17 cellular contexts compared by ENCODE assay signal in the genomic region with DNA sequence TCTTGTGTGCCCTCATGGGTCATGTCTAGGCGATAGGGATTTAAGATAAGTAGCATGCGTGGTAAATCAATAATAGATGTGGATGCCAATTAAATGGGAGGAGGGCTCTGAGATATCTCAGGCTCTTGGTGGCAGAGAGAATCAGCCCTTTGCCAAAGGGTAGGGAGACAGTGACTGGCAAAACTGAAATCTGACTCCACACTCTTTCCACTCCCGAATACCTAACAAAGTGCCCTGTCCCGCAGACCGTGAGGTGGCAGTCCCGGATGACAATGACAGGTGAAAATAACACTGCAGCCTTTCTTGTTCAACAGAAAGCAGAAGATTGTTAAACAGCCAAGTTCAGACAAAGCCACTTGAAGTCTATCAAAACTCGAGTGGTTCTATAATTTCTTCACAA. TPM values are rescaled to one million over a fixed set of nuclear protein-coding genes. Genes with fewer than 3 reads are reported as not detected.
DNase-seq lines count a peak whose midpoint lies in the region; ATAC-seq and TF ChIP-seq lines count a peak whose summit lies in the region.
"Had no signal": no experiment of that assay in that cellular context is flagged by ENCODE, and none has a peak within 500 bp of the region (broad histone marks: within the 10 kb centered on the region; RNA-seq: fewer than 3 reads in every experiment).

No MANE protein-coding gene starts in this region.

- no peaks in the 10 kb centered on the region for H3K79me2 ChIP-seq in mammary epithelial cell (ENCODE audit: insufficient read depth, low read length)

- no peak overlapping the region for H2AFZ ChIP-seq in mammary epithelial cell (ENCODE audit: low read depth, low read length)

- dilution Hi-C loops in mammary epithelial cell (cut with HindIII; ENCODE audit: low sequenced_read_pairs), result no loop called here

- peaks cover 0 to 9% (median 0%) of the 10 kb centered on the region in 11 donors for H3K9me3 ChIP-seq in heart right ventricle
- H3K9me3 ChIP-seq in psoas muscle, result no peaks in the 10 kb centered on the region
- no peaks in the 10 kb centered on the region for H3K9me3 ChIP-seq in mammary epithelial cell (replicated peaks; ENCODE audit: insufficient read depth, low read length)
- H3K9me3 ChIP-seq: Peyer's patch had no signal

- peaks cover 5% of the 10 kb centered on the region for H3K9me3 Mint-ChIP-seq in mesothelial cell of epicardium

- no peaks in the 10 kb centered on the region for H3K27me3 Mint-ChIP-seq in mesothelial cell of epicardium (ENCODE audit: low read depth)

- H3K4me1 Mint-ChIP-seq in mesothelial cell of epicardium, result peaks cover 9% of the 10 kb centered on the region

- no peak overlapping the region for H3K9ac ChIP-seq in mammary epithelial cell (ENCODE audit: insufficient read depth, low read length)

- peaks cover 2% of the 10 kb centered on the region for H3K36me3 Mint-ChIP-seq in mesothelial cell of epicardium

- H3K36me3 ChIP-seq in heart right ventricle (no peaks in the 10 kb centered on the region), psoas muscle (ENCODE audit: insufficient read depth in 1 of 2, low read depth in 1 of 2) (no peaks in the 10 kb centered on the region), mammary epithelial cell (ENCODE audit: insufficient read depth, low read length) (no peaks in the 10 kb centered on the region)
- H3K36me3 ChIP-seq: Peyer's patch had no signal

- peak in 5 of 8 donors; percentile 60 to 80 (median 70) for ATAC-seq in heart right ventricle
- peak; percentile 78 to 87 (median 87) for ATAC-seq in psoas muscle

- in situ Hi-C loops in mammary epithelial cell (cut with MboI; ENCODE audit: low sequenced_read_pairs in 2 of 2), result no loop called here

- intact Hi-C loops in heart right ventricle (cut with DNase I) (loop anchor here in 5 of 10 donors (5.0 to 10.0 kb wide), 4 partner anchors 45 to 165 kb away; a partner anchor contains a TSS), psoas muscle (cut with DNase I) (no loop called here), mammary epithelial cell (cut with micrococcal nuclease) (no loop called here)

- H3K27me3 ChIP-seq in heart right ventricle (no peaks in the 10 kb centered on the region), psoas muscle (ENCODE audit: insufficient read depth in 3 of 3, low read length in 2 of 3) (no peaks in the 10 kb centered on the region), mammary epithelial cell (ENCODE audit: insufficient read depth, low read length) (no peaks in the 10 kb centered on the region)
- H3K27me3 ChIP-seq: Peyer's patch had no signal

- DNase-seq in NCI-H1105 treated with DMSO at 0.1 percent for 48 hours (lab: John Stamatoyannopoulos, UW) (peak; percentile 17), NCI-H1105 (lab: John Stamatoyannopoulos, UW) (no peak), LNCaP clone FGC (ENCODE audit: low read depth) (no peak), heart right ventricle (no peak), psoas muscle (no peak), mesothelial cell of epicardium (ENCODE audit: low spot score in 2 of 2, unreplicated experiment in 2 of 2) (no peak), mammary epithelial cell (no peak)
- no peak for DNase-seq in activated T-cell treated with anti-CD3 and anti-CD28 coated beads, Interleukin-2, amount 50 U/mL, for 48 hours
- DNase-seq: 8988T; DND-41; NCI-H1092 treated with DMSO at 0.1 percent for 48 hours; NCI-H1694; NCI-H2081 treated with DMSO at 0.1 percent for 48 hours; NCI-H345; NCI-H526; NK-92 treated with Interleukin-12 subunit alpha and Interleukin-12 subunit beta, amount 100 ng/mL, for 24 hours; Peyer's patch had no signal

- no peak overlapping the region for H3K4me3 ChIP-seq in LNCaP clone FGC (ENCODE audit: low read depth, low read length)
- no peak overlapping the region for H3K4me3 ChIP-seq in heart right ventricle
- peak overlapping the region; percentile 36 for H3K4me3 ChIP-seq in psoas muscle
- H3K4me3 ChIP-seq in mammary epithelial cell (replicated peaks in 1 of 3; ENCODE audit: insufficient read depth in 1 of 3, low read depth in 2 of 3, low read length in 3 of 3), result no peak overlapping the region
- H3K4me3 ChIP-seq: Peyer's patch had no signal

- H3K4me3 Mint-ChIP-seq in mesothelial cell of epicardium, result no peak overlapping the region

- H3K4me2 ChIP-seq in mammary epithelial cell (ENCODE audit: insufficient read depth, low read depth, low read length), result no peak overlapping the region

- no peaks in the 10 kb centered on the region for H4K20me1 ChIP-seq in mammary epithelial cell (ENCODE audit: insufficient read depth, low read length)

- 47 to 69% methylated on average over 7 of the region's 7 CpGs for WGBS in heart right ventricle, 2 donors
- 26 to 50% (median 43%) methylated on average over 7 of the region's 7 CpGs for WGBS in psoas muscle, 3 donors
- 78% methylated on average over 7 of the region's 7 CpGs for WGBS in mammary epithelial cell (ENCODE audit: low coverage, missing lambda C conversion rate)

- no TSS peak for BruUV-seq in mammary epithelial cell (replicated peaks; lab: Mats Ljungman, UMichigan)

- 0 out of 2 replicates have a peak, but pooled peaks have one; percentile 5 for TF ChIP-seq CTCF in LNCaP clone FGC (IDR thresholded peaks at IDR 0.05; ENCODE audit: control insufficient read depth, extremely low read depth, insufficient read depth)
- TF ChIP-seq CTCF in heart right ventricle (IDR thresholded peaks at IDR 0.05), result peak in 1 of 9 donors; percentile 10
- no peak for TF ChIP-seq CTCF in psoas muscle (IDR thresholded peaks at IDR 0.05)
- TF ChIP-seq CTCF in mesothelial cell of epicardium (IDR thresholded peaks at IDR 0.05; ENCODE audit: unreplicated experiment), result no peak
- no peak for TF ChIP-seq CTCF in mammary epithelial cell (conservative IDR thresholded peaks at IDR 0.05 in 1 of 2, IDR thresholded peaks at IDR 0.05 in 1 of 2; ENCODE audit: extremely low read depth in 1 of 2, insufficient read depth in 1 of 2, low read depth in 1 of 2, low read length in 2 of 2)

- no peak overlapping the region for H3K27ac Mint-ChIP-seq in mesothelial cell of epicardium

- H3K27ac ChIP-seq in heart right ventricle (no peak overlapping the region), psoas muscle (peak overlapping the region; percentile 13), mammary epithelial cell (ENCODE audit: insufficient read depth, low read depth, low read length) (no peak overlapping the region)
- H3K27ac ChIP-seq: Peyer's patch had no signal

- peaks cover 0 to 43% (median 21%) of the 10 kb centered on the region in 9 donors for H3K4me1 ChIP-seq in heart right ventricle
- H3K4me1 ChIP-seq in psoas muscle, result peaks cover 20% of the 10 kb centered on the region
- no peaks in the 10 kb centered on the region for H3K4me1 ChIP-seq in mammary epithelial cell (ENCODE audit: insufficient read depth, low read length)

- CTCF ChIA-PET in mammary epithelial cell (lab: Charles Lee; ENCODE audit: low non-redundant PET), result interaction anchor here (0.6 kb wide), 1 partner anchor 27 kb away, joined by 3 read pairs; no protein-coding TSS in a partner anchor

RNA-seq across cellular contexts. Expression of a gene that starts 47.0 kb away (rescaled TPM):
- total RNA-seq in heart right ventricle (1 to 10 TPM; 5.1 to 9.9 (median 8.2) TPM), psoas muscle (1 to 10 TPM; 4.1 to 7.2 (median 6.0) TPM), mesothelial cell of epicardium (8.4 to 12.2 TPM (median 9.2 TPM) in 3 replicates), mammary epithelial cell (1 to 10 TPM; 6.2 to 8.3 TPM)
- polyA plus RNA-seq in heart right ventricle (10 to 100 TPM; 11.9 to 12.2 TPM), psoas muscle (1 to 10 TPM; 6.1 to 9.3 (median 7.9) TPM), mammary epithelial cell (6.8 TPM)
- 5.1 TPM for polyA minus RNA-seq in mammary epithelial cell

RNA-seq across cellular contexts. Expression of a gene that starts 47.2 kb away (rescaled TPM):
- total RNA-seq in heart right ventricle (100 to 1,000 TPM; 195 to 383 (median 253) TPM), psoas muscle (10 to 100 TPM; 50.6 to 88.7 (median 53.4) TPM), mesothelial cell of epicardium (38.9 to 44.9 TPM (median 43.3 TPM) in 3 replicates), mammary epithelial cell (100 to 1,000 TPM in 1 of 2 donors, 10 to 100 TPM in 1; 36.5 to 217 TPM)
- polyA plus RNA-seq in heart right ventricle (100 to 1,000 TPM; 473 to 502 TPM), psoas muscle (100 to 1,000 TPM; 198 to 264 (median 199) TPM), mammary epithelial cell (583 TPM)
- polyA minus RNA-seq in mammary epithelial cell, result 109 TPM
